ENCODE assay signal across 28 cellular contexts in the genomic region with DNA sequence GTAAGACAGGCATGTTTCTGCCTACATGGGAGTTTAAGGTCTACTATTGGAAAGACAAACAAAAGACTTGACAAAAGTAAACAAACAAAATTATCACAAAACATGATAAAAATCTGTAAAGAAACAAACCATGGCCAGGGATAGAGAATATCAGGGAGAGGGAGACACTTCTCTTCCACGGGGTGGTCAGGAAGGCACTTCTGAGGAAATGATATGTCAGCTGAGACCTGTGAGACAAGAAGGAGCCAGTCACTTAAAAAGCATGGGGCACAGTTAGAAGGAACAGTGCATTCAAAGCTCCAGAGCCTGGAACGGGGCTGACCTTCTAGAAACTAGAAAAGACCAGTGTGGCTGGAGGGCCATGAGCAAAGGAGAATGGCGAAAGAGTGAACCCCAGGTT. TPM values are rescaled to one million over a fixed set of nuclear protein-coding genes. Genes with fewer than 3 reads are reported as not detected.
DNase-seq lines count a peak whose midpoint lies in the region; ATAC-seq, FAIRE-seq and TF ChIP-seq lines count a peak whose summit lies in the region.
"Had no signal": no experiment of that assay in that cellular context is flagged by ENCODE, and none has a peak within 500 bp of the region (broad histone marks: within the 10 kb centered on the region; RNA-seq: fewer than 3 reads in every experiment).

No MANE protein-coding gene starts in this region.

- FAIRE-seq in HepG2 (lab: Jason Lieb, UNC) = no peak
- FAIRE-seq: A204.1, GM12878, GM12892, GM18507 had no signal

- intact Hi-C loops in HepG2 (cut with micrococcal nuclease; ENCODE audit: unreplicated experiment) = no loop called here
- intact Hi-C loops in right lobe of liver (cut with DNase I) = loop anchor here in 1 of 2 donors (10.0 kb wide), 1 partner anchor 163 kb away; no protein-coding TSS in a partner anchor

- H3K36me3 ChIP-seq in HepG2 (replicated peaks in 1 of 2; ENCODE audit: control insufficient read depth in 1 of 2, insufficient read depth in 2 of 2, low read length in 2 of 2) (no peaks in the 10 kb centered on the region), right lobe of liver (no peaks in the 10 kb centered on the region), ACC112 (ENCODE audit: insufficient read depth, low read length) (no peaks in the 10 kb centered on the region), SJSA1 (no peaks in the 10 kb centered on the region)
- H3K36me3 ChIP-seq: BE2C, BLaER1 had no signal

- in situ Hi-C loops in HepG2 (cut with HindIII; ENCODE audit: extremely low pct_ligation_motif_present, low pct_unique_long_range_greater_than_20kb) = loop anchor here (25.0 kb wide), 1 partner anchor 585 kb away; no protein-coding TSS in a partner anchor

- H3K9me3 ChIP-seq in HepG2 (ENCODE audit: low read length) (no peaks in the 10 kb centered on the region), right lobe of liver (no peaks in the 10 kb centered on the region), SJSA1 (replicated peaks) (no peaks in the 10 kb centered on the region; the same call in 1 of the 2 replicates)
- H3K9me3 ChIP-seq: BE2C, BLaER1 had no signal

- TF ChIP-seq CTCF in HepG2 (CRISPR knock-in tag; IDR thresholded peaks at IDR 0.05) = no peak
- TF ChIP-seq CTCF in right lobe of liver (IDR thresholded peaks at IDR 0.05) = no peak

- no peak for TF ChIP-seq EP300 in HepG2 (IDR thresholded peaks at IDR 0.05; ENCODE audit: low read depth in 2 of 2, low read length in 2 of 2)
- no peak for TF ChIP-seq EP300 in HepG2 (CRISPR knock-in tag; IDR thresholded peaks at IDR 0.05; ENCODE audit: borderline replicate concordance)

- H2AFZ ChIP-seq in HepG2 (ENCODE audit: low read length) (no peak overlapping the region), ACC112 (ENCODE audit: low read length, unreplicated experiment) (peak overlapping the region; percentile 25)

- DNase-seq in HepG2 (ENCODE audit: low spot score) = no peak
- DNase-seq in right lobe of liver = no peak
- peak; percentile 60 to 83 for DNase-seq in SJSA1 (ENCODE audit: low read depth in 1 of 2, low spot score in 2 of 2)
- DNase-seq in activated T-cell treated with anti-CD3 and anti-CD28 coated beads, Interleukin-2, amount 50 U/mL, for 48 hours = no peak
- DNase-seq: 8988T; ACHN; BE2C; C1 segment of cervical spinal cord; CD4-positive, alpha-beta memory T cell; CD4-positive, CD25-positive, alpha-beta regulatory T cell; CD8-positive, alpha-beta memory T cell; COR-L47; DMS 273 treated with DMSO at 0.1 percent for 48 hours; DMS153; DMS53; DMS79; DND-41; EL; GDM1 had no signal

- TF ChIP-seq POLR2A in HepG2 (IDR thresholded peaks at IDR 0.05; ENCODE audit: insufficient read depth in 1 of 2, low read depth in 2 of 2, low read length in 2 of 2) (no peak), right lobe of liver (IDR thresholded peaks at IDR 0.05) (no peak)

- no TSS peak for BruUV-seq in HepG2 (replicated peaks; lab: Mats Ljungman, UMichigan)

- H3K4me2 ChIP-seq in HepG2 (ENCODE audit: low read depth, low read length) = peak overlapping the region; percentile 15; the same call in 1 of the 2 replicates
- H3K4me2 ChIP-seq: BLaER1 had no signal

- ATAC-seq in HepG2 = peak; percentile 41
- ATAC-seq in right lobe of liver = no peak
- no peak for ATAC-seq in GM21367 (IDR thresholded peaks at IDR 0.05; ENCODE audit: unreplicated experiment)
- ATAC-seq in GM21529 (IDR thresholded peaks at IDR 0.05; ENCODE audit: unreplicated experiment) = no peak
- ATAC-seq: GM12878 had no signal

- WGBS in HepG2 (ENCODE audit: low lambda C conversion rate) = 25% methylated on average over 3 of the region's 3 CpGs
- WGBS in right lobe of liver (ENCODE audit: insufficient coverage, low coverage, low lambda C conversion rate, missing lambda C conversion rate) = 78% methylated on average over 3 of the region's 3 CpGs

- H3K4me3 ChIP-seq in HepG2 (replicated peaks in 1 of 3; ENCODE audit: insufficient read depth in 1 of 3, low read depth in 2 of 3, low read length in 3 of 3) (no peak overlapping the region), right lobe of liver (no peak overlapping the region), ACC112 (ENCODE audit: low read depth, low read length) (no peak overlapping the region), SJSA1 (no peak overlapping the region)
- H3K4me3 ChIP-seq: BLaER1, GM12878 had no signal

- H3K9ac ChIP-seq in HepG2 (ENCODE audit: insufficient read depth, low read depth, low read length) = no peak overlapping the region
- H3K9ac ChIP-seq: BLaER1 had no signal

- CTCF ChIA-PET in HepG2 (lab: Yijun Ruan, JAX; ENCODE audit: low intra/inter-chr PET ratio, low total read pairs) = no interaction called here

- H3K79me2 ChIP-seq in HepG2 (ENCODE audit: insufficient read depth, low read length) (no peaks in the 10 kb centered on the region), ACC112 (ENCODE audit: control insufficient read depth, insufficient read depth, low read length, unreplicated experiment) (no peaks in the 10 kb centered on the region)

- no peak for TF ChIP-seq RAD21 in HepG2 (CRISPR knock-in tag; IDR thresholded peaks at IDR 0.05)

- H3K27me3 ChIP-seq in HepG2 (ENCODE audit: control insufficient read depth in 1 of 2, insufficient read depth in 2 of 2, low read length in 2 of 2) (no peaks in the 10 kb centered on the region; a peak in 1 of 5 replicates), right lobe of liver (no peaks in the 10 kb centered on the region), ACC112 (ENCODE audit: insufficient read depth, low read length) (no peaks in the 10 kb centered on the region), SJSA1 (replicated peaks) (no peaks in the 10 kb centered on the region)
- H3K27me3 ChIP-seq: BE2C, BLaER1 had no signal

- H3K4me1 ChIP-seq in HepG2 (ENCODE audit: insufficient read depth, low read length) (peaks cover 8% of the 10 kb centered on the region), right lobe of liver (no peaks in the 10 kb centered on the region), ACC112 (ENCODE audit: control insufficient read depth, insufficient read depth, low read length, unreplicated experiment) (no peaks in the 10 kb centered on the region), SJSA1 (replicated peaks) (peaks cover 9% of the 10 kb centered on the region)
- H3K4me1 ChIP-seq: BE2C, BLaER1 had no signal

- POLR2A ChIA-PET in HepG2 (lab: Yijun Ruan, JAX) = no interaction called here

- H4K20me1 ChIP-seq in HepG2 (ENCODE audit: insufficient read depth, low read length) = no peaks in the 10 kb centered on the region
- H4K20me1 ChIP-seq: BLaER1 had no signal

- H3K27ac ChIP-seq in HepG2 (ENCODE audit: extremely low read length, insufficient read depth, low read length) (no peak overlapping the region), right lobe of liver (no peak overlapping the region), ACC112 (ENCODE audit: low read depth, low read length) (no peak overlapping the region), SJSA1 (peak overlapping the region; percentile 14)
- H3K27ac ChIP-seq: BLaER1 had no signal

TF ChIP-seq in HepG2, 621 proteins besides CTCF, POLR2A, EP300 and RAD21:
- TF ChIP-seq CEBPB (IDR thresholded peaks at IDR 0.05; ENCODE audit: borderline replicate concordance, low read depth, low read length) = no peak
- TF ChIP-seq FOXA1 (IDR thresholded peaks at IDR 0.05) = peak; percentile 50; the same call in 1 of the 2 replicates
- no peak for TF ChIP-seq FOXA1 (CRISPR knock-in tag; IDR thresholded peaks at IDR 0.05)
TF ChIP-seq in HepG2: peak in this region for 1.

RNA-seq across cellular contexts. Expression of gene SLC16A10, which starts 35.1 kb away (rescaled TPM):
- 11.3 and 20.1 TPM in 2 replicates for total RNA-seq in HepG2 (2016; rRNA removed; fragmentation: Illumina TruSeq; extraction: Trizol)
- total RNA-seq in HepG2 (2016; cell fraction: cytosol; rRNA removed; fragmentation: Illumina TruSeq; extraction: Trizol; ENCODE audit: low read depth) = 23.5 and 27.5 TPM in 2 replicates
- 10.2 and 19.1 TPM in 2 replicates for total RNA-seq in HepG2 (2016; cell fraction: insoluble cytoplasmic fraction; rRNA removed; fragmentation: Illumina TruSeq; extraction: Trizol)
- total RNA-seq in HepG2 (2016; cell fraction: membrane; rRNA removed; fragmentation: Illumina TruSeq; extraction: Trizol) = 10.8 and 11.8 TPM in 2 replicates
- 16.5 and 19.2 TPM in 2 replicates for total RNA-seq in HepG2 (2016; cell fraction: nucleus; rRNA removed; fragmentation: Illumina TruSeq; extraction: Trizol)
- polyA plus RNA-seq in HepG2 (2011; rRNA removed) = 4.5 and 8.2 TPM in 2 replicates
- 6.4 and 7.7 TPM in 2 replicates for polyA plus RNA-seq in HepG2 (2011; cell fraction: cytosol; rRNA removed)
- polyA plus RNA-seq in HepG2 (2011; cell fraction: nucleus; rRNA removed) = 3.4 and 3.6 TPM in 2 replicates
- polyA plus RNA-seq in HepG2 (2012) = 3.2 and 7.8 TPM in 2 replicates
- polyA plus RNA-seq in HepG2 (2016; cell fraction: cytosol; fragmentation: Illumina TruSeq; extraction: Trizol; ENCODE audit: low read depth) = 1.3 and 1.8 TPM in 2 replicates
- polyA plus RNA-seq in HepG2 (2016; cell fraction: insoluble cytoplasmic fraction; fragmentation: Illumina TruSeq; extraction: Trizol; ENCODE audit: low read depth) = 6.8 and 7.5 TPM in 2 replicates
- 2.7 and 2.9 TPM in 2 replicates for polyA plus RNA-seq in HepG2 (2016; cell fraction: membrane; fragmentation: Illumina TruSeq; extraction: Trizol; ENCODE audit: low read depth)
- 14.6 and 16.1 TPM in 2 replicates for polyA plus RNA-seq in HepG2 (2016; cell fraction: nucleus; fragmentation: Illumina TruSeq; extraction: Trizol; ENCODE audit: insufficient read depth, low read depth)
- polyA minus RNA-seq in HepG2 (2011; rRNA and poly(A)+ RNA removed; ENCODE audit: low replicate concordance) = 43.8 TPM in 1 of 2 replicates, not detected in the other
- 13.5 and 16.3 TPM in 2 replicates for polyA minus RNA-seq in HepG2 (2011; cell fraction: cytosol; rRNA and poly(A)+ RNA removed)
- polyA minus RNA-seq in HepG2 (2011; cell fraction: nucleus; rRNA and poly(A)+ RNA removed) = 10.4 and 11.1 TPM in 2 replicates
- 10 to 100 TPM in 2 of 6 experiments, 1 to 10 TPM in 4; 2.9 to 15.8 (median 6.6) TPM for total RNA-seq in right lobe of liver
- total RNA-seq in SJSA1 (2014; rRNA removed; shearing (Covaris generic)) = 0.06 TPM in 1 of 2 replicates, not detected in the other
- polyA plus RNA-seq: AG04450 had no signal

Comparison
In these comparisons a context has a peak if more than half of its experiments do, and no peak if none do; other contexts are left out.
1. DNase-seq: peak in SJSA1 (2 of 2); none in HepG2 (single experiment), right lobe of liver (0 of 3) and activated T-cell treated with anti-CD3 and anti-CD28 coated beads, Interleukin-2, amount 50 U/mL, for 48 hours (0 of 2).